ENCODE assay signal across 27 cellular contexts in the genomic region with DNA sequence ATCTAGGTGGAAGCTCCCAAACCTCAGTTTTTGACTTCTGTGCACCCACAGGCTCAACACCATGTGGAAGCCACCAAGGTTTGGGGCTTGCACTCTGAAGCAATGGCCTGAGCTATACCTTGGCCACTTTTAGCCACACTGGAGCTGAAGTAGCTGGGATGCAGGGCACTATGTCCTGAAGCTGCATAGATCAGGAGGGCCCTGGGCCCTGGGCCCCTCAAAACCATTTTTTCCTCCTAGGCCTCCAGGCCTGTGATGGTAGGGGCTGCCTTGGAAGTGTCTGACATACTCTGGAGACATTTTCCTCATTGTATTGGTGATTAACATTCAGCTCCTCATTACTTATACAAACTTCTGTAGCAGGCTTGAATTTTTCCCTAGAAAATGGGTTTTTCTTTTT.
"Had no signal": no experiment of that assay in that cellular context is flagged by ENCODE, and none has a peak within 500 bp of the region (broad histone marks: within the 10 kb centered on the region; RNA-seq: fewer than 3 reads in every experiment).

No MANE protein-coding gene starts in this region.

- FAIRE-seq: urothelium cell line had no signal

- H3K27ac ChIP-seq: stomach, suprapubic skin, testis, thoracic aorta, thyroid gland, tibial artery, tibial nerve, transverse colon, upper lobe of left lung, upper lobe of right lung, uterus, vagina had no signal

- H3K36me3 ChIP-seq: stomach, suprapubic skin, thoracic aorta, thyroid gland, tibial artery, tibial nerve, transverse colon, upper lobe of left lung, upper lobe of right lung, uterus, vagina had no signal

- H3K4me1 ChIP-seq: stomach, suprapubic skin, testis, thyroid gland, tibial artery, tibial nerve, transverse colon, upper lobe of left lung, upper lobe of right lung, uterus, vagina had no signal

- DNase-seq: stimulated activated CD4-positive, alpha-beta T cell treated with anti-CD3 and anti-CD28 coated beads, Interleukin-2, amount 100 ng/mL, for 48 hours; stimulated activated CD4-positive, alpha-beta T cell treated with anti-CD3 and anti-CD28 coated beads, Interleukin-4, amount 100 ng/mL, for 1 hour; stimulated activated CD4-positive, alpha-beta T cell treated with anti-CD3 and anti-CD28 coated beads, Interleukin-4, amount 100 ng/mL, for 24 hours; stimulated activated CD4-positive, alpha-beta T cell treated with anti-CD3 and anti-CD28 coated beads, Interleukin-4, amount 100 ng/mL, for 4 hours; stimulated activated CD8-positive, alpha-beta memory T cell treated with anti-CD3 and anti-CD28 coated beads, Interleukin-4, amount 100 ng/mL, for 48 hours; stimulated activated naive B cell treated with anti-CD40 and anti-IgM and Interleukin-4, amounts not matched to agents 10 μg/mL and 1 μg/mL and 100 μg/mL, for 72 hours; stimulated activated naive CD4-positive, alpha-beta T cell; stimulated activated naive CD4-positive, alpha-beta T cell treated with Interleukin-2 at 50 U/mL for 16 hours; stimulated activated naive CD8-positive, alpha-beta T cell treated with anti-CD3 and anti-CD28 coated beads, Interleukin-15, amount 100 ng/mL, for 72 hours; stimulated activated naive CD8-positive, alpha-beta T cell treated with anti-CD3 and anti-CD28 coated beads, Interleukin-15, Interleukin-2, amounts not matched to agents 100 U/mL and 50 U/mL, for 24 hours; stomach; substantia nigra; testis; thyroid gland; tibial artery; transverse colon; trophoblast cell; upper lobe of left lung; upper lobe of right lung; uterus had no signal

- H3K9me3 ChIP-seq: testis, thyroid gland, uterus, vagina had no signal

- H3K4me3 ChIP-seq: stomach, suprapubic skin, testis, thoracic aorta, thyroid gland, tibial artery, tibial nerve, transverse colon, upper lobe of left lung, upper lobe of right lung, uterus, vagina had no signal

- H3K27me3 ChIP-seq: stomach, suprapubic skin, testis, thyroid gland, tibial artery, tibial nerve, transverse colon, upper lobe of left lung, upper lobe of right lung, uterus, vagina had no signal

- ATAC-seq: stimulated activated effector memory CD8-positive, alpha-beta T cell treated with anti-CD3 and anti-CD28 coated beads, Interleukin-12 subunit alpha, Interleukin-12 subunit beta, amount 100 ng/mL, for 72 hours; stimulated activated memory B cell treated with anti-CD40 and anti-IgM and Interleukin-4, amounts not matched to agents 10 μg/mL and 1 μg/mL and 100 μg/mL, for 72 hours; stimulated activated naive B cell treated with anti-CD40 and anti-IgM and Interleukin-4, amounts not matched to agents 10 μg/mL and 1 μg/mL and 100 μg/mL, for 72 hours; stimulated activated naive CD8-positive, alpha-beta T cell treated with anti-CD3 and anti-CD28 coated beads, Interleukin-15, amount 100 ng/mL, for 72 hours; stimulated activated naive CD8-positive, alpha-beta T cell treated with anti-CD3 and anti-CD28 coated beads, Interleukin-15, Interleukin-2, amounts not matched to agents 100 U/mL and 50 U/mL, for 24 hours; upper lobe of right lung had no signal
